Comparison of ENCODE assay signal across 1 cellular context in the genomic region with DNA sequence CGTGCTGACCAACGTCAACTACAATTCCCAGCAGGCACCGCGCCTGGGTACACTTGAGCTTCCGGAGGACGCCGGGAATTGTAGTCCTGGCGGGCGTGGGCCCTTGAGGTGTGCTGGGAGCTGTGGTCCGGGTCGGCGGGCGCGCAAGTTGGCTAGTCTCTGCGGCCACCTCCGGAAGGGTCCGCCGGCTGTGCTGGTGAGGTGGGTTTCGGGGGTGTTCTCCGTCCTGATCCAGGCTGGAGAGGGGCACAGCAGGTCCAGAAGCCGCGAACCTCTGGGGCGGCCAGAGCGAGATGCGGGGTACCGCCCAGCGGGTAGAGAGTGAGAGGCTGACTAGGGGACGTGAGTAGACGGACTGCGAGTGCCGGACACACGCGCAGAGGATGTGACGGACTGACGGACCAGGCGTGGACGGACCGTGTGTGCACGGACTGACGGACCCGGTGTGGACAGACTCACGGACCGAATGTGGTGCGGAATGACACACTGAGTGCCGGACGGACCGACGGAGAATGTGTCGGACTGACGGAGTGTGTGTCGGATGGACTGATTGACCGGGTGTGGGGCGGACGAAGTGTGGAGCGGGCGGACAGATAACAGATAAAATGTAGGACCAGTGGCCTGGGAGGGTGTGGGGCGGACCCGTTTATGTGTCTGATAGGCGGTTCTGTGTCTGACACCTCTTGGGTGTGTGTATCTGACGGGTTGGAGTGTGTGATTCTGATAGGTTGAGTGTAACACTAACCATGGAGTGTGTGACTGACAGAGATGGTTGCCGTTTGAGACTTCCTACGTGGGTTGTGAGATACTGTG.
TF ChIP-seq lines count a peak whose summit lies in the region.

Gene ZSCAN22 (plus strand): TSS at position 81 of the 813 bp plus-strand sequence. CDS start 7,809 bp downstream, outside the sequence.

TF ChIP-seq in K562, 482 proteins besides CTCF, POLR2A, EP300 and RAD21 (continued from another document and continues in another):
- TF ChIP-seq ARID3A (IDR thresholded peaks at IDR 0.05; ENCODE audit: borderline replicate concordance, low read depth, low read length) (no peak), NRF1 (conservative IDR thresholded peaks at IDR 0.05 in 1 of 2, IDR thresholded peaks at IDR 0.05 in 1 of 2) (peak; percentile 72 to 81), PATZ1 (CRISPR knock-in tag; IDR thresholded peaks at IDR 0.05; ENCODE audit: borderline replicate concordance) (no peak), NR3C1 (CRISPR knock-in tag; IDR thresholded peaks at IDR 0.05) (no peak), PML (IDR thresholded peaks at IDR 0.05; ENCODE audit: low read length) (peak; percentile 61), IRF1 (CRISPR knock-in tag; IDR thresholded peaks at IDR 0.05; ENCODE audit: borderline replicate concordance) (no peak), ZNF263 (CRISPR knock-in tag; IDR thresholded peaks at IDR 0.05; ENCODE audit: borderline replicate concordance) (peak; percentile 63), NR0B1 (IDR thresholded peaks at IDR 0.05; ENCODE audit: partially characterized antibody) (no peak), ZNF318 (IDR thresholded peaks at IDR 0.05; ENCODE audit: borderline replicate concordance in 1 of 2, low read depth in 1 of 2) (no peak), ZNF766 (CRISPR knock-in tag; conservative IDR thresholded peaks at IDR 0.05) (peak; percentile 93), KLF6 (CRISPR knock-in tag; IDR thresholded peaks at IDR 0.05; ENCODE audit: borderline replicate concordance) (no peak), ZNF277 (CRISPR knock-in tag; IDR thresholded peaks at IDR 0.05; ENCODE audit: borderline replicate concordance) (no peak), NUFIP1 (IDR thresholded peaks at IDR 0.05; ENCODE audit: partially characterized antibody) (no peak), MCM2 (IDR thresholded peaks at IDR 0.05; ENCODE audit: low read depth) (no peak), MCM5 (IDR thresholded peaks at IDR 0.05; ENCODE audit: low read depth) (no peak), BRF1 (IDR thresholded peaks at IDR 0.05; ENCODE audit: borderline replicate concordance, extremely low read depth, insufficient read length) (no peak), FOXP1 (CRISPR knock-in tag; IDR thresholded peaks at IDR 0.05) (peak; percentile 70; the same call in 1 of the 2 replicates), ZNF133 (CRISPR knock-in tag; IDR thresholded peaks at IDR 0.05) (no peak), TAF7 (tag; IDR thresholded peaks at IDR 0.05) (peak; percentile 65), ELK3 (CRISPR knock-in tag; IDR thresholded peaks at IDR 0.05) (no peak), ZNF165 (CRISPR knock-in tag; IDR thresholded peaks at IDR 0.05; ENCODE audit: borderline replicate concordance) (0 out of 2 replicates have a peak, but pooled peaks have one; percentile 81), FOS (IDR thresholded peaks at IDR 0.05; ENCODE audit: extremely low read depth, insufficient read length) (no peak), MEF2A (IDR thresholded peaks at IDR 0.05; ENCODE audit: control insufficient read depth, low read depth, low read length) (no peak), ZNF445 (CRISPR knock-in tag; IDR thresholded peaks at IDR 0.05; ENCODE audit: low read depth) (no peak)
- TF ChIP-seq, protein P1, sequence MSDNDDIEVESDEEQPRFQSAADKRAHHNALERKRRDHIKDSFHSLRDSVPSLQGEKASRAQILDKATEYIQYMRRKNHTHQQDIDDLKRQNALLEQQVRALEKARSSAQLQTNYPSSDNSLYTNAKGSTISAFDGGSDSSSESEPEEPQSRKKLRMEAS (CRISPR knock-in tag; IDR thresholded peaks at IDR 0.05): peak; percentile 73
- TF ChIP-seq, protein P2, sequence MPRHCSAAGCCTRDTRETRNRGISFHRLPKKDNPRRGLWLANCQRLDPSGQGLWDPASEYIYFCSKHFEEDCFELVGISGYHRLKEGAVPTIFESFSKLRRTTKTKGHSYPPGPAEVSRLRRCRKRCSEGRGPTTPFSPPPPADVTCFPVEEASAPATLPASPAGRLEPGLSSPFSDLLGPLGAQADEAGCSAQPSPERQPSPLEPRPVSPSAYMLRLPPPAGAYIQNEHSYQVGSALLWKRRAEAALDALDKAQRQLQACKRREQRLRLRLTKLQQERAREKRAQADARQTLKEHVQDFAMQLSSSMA (CRISPR knock-in tag; IDR thresholded peaks at IDR 0.05): peak; percentile 77; the same call in 1 of the 2 replicates
- TF ChIP-seq, protein P3, sequence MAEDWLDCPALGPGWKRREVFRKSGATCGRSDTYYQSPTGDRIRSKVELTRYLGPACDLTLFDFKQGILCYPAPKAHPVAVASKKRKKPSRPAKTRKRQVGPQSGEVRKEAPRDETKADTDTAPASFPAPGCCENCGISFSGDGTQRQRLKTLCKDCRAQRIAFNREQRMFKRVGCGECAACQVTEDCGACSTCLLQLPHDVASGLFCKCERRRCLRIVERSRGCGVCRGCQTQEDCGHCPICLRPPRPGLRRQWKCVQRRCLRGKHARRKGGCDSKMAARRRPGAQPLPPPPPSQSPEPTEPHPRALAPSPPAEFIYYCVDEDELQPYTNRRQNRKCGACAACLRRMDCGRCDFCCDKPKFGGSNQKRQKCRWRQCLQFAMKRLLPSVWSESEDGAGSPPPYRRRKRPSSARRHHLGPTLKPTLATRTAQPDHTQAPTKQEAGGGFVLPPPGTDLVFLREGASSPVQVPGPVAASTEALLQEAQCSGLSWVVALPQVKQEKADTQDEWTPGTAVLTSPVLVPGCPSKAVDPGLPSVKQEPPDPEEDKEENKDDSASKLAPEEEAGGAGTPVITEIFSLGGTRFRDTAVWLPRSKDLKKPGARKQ (CRISPR knock-in tag; IDR thresholded peaks at IDR 0.05): no peak
- TF ChIP-seq, protein P4, sequence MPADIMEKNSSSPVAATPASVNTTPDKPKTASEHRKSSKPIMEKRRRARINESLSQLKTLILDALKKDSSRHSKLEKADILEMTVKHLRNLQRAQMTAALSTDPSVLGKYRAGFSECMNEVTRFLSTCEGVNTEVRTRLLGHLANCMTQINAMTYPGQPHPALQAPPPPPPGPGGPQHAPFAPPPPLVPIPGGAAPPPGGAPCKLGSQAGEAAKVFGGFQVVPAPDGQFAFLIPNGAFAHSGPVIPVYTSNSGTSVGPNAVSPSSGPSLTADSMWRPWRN (IDR thresholded peaks at IDR 0.05; ENCODE audit: low read depth): no peak
